Comparison of ENCODE assay signal across 1 cellular context in the genomic region with DNA sequence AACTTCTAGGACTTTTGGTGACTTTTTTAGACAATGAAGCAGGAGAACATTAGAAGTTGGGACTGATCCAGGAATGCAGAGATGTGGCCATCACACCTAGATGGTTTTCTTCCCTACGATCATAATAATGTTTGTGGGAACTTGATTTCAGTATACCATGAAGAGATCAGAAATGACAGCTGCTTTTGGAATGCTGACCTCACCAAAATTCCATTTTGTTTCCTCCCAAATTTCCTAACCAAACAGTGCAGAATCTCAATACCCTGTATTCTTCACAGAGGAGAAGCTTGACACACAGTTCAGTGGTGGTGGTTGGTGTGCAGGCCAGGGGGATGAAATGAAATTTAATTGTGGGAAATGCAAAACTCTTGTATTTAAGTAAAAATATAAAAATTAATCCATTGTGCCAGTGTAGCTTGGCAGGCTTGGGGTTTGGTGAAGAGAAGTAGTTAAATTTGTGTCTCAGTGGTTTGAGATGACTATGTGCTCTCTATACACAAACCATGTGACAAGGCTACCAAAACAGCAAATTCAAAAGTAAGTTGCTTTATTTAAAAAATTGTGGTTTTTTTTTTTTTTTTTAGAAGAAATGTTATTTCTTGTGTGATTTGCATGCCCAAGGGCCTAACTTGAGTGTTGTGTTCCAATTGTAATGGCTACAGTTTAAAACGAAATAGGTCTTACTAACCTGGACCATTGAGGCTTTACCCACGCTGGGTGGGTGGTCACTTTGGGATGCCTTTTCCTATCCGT.
TF ChIP-seq lines count a peak whose summit lies in the region.

No MANE protein-coding gene starts in this region.

TF ChIP-seq in GM12878, 131 proteins besides CTCF, POLR2A, EP300 and RAD21 (continued from another document):
- TF ChIP-seq, protein P1, sequence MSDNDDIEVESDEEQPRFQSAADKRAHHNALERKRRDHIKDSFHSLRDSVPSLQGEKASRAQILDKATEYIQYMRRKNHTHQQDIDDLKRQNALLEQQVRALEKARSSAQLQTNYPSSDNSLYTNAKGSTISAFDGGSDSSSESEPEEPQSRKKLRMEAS (IDR thresholded peaks at IDR 0.05; ENCODE audit: low read depth, low read length): no peak
- TF ChIP-seq HDAC6 (IDR thresholded peaks at IDR 0.05; ENCODE audit: unreplicated experiment) (no peak), POLR2AphosphoS2 (IDR thresholded peaks at IDR 0.05; ENCODE audit: low read depth, low read length) (no peak), ZNF24 (IDR thresholded peaks at IDR 0.05) (no peak), RB1 (IDR thresholded peaks at IDR 0.05; ENCODE audit: borderline replicate concordance) (no peak), NR2C1 (IDR thresholded peaks at IDR 0.05) (no peak), IKZF1 (conservative IDR thresholded peaks at IDR 0.05) (no peak), NFXL1 (IDR thresholded peaks at IDR 0.05; ENCODE audit: borderline replicate concordance) (no peak), ASH2L (IDR thresholded peaks at IDR 0.05; ENCODE audit: borderline replicate concordance, low read depth) (no peak)
- TF ChIP-seq, protein P2, sequence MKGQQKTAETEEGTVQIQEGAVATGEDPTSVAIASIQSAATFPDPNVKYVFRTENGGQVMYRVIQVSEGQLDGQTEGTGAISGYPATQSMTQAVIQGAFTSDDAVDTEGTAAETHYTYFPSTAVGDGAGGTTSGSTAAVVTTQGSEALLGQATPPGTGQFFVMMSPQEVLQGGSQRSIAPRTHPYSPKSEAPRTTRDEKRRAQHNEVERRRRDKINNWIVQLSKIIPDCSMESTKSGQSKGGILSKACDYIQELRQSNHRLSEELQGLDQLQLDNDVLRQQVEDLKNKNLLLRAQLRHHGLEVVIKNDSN (IDR thresholded peaks at IDR 0.05; ENCODE audit: borderline replicate concordance, extremely low read length, insufficient read depth, low read depth, low read length): no peak
- TF ChIP-seq, protein P3, sequence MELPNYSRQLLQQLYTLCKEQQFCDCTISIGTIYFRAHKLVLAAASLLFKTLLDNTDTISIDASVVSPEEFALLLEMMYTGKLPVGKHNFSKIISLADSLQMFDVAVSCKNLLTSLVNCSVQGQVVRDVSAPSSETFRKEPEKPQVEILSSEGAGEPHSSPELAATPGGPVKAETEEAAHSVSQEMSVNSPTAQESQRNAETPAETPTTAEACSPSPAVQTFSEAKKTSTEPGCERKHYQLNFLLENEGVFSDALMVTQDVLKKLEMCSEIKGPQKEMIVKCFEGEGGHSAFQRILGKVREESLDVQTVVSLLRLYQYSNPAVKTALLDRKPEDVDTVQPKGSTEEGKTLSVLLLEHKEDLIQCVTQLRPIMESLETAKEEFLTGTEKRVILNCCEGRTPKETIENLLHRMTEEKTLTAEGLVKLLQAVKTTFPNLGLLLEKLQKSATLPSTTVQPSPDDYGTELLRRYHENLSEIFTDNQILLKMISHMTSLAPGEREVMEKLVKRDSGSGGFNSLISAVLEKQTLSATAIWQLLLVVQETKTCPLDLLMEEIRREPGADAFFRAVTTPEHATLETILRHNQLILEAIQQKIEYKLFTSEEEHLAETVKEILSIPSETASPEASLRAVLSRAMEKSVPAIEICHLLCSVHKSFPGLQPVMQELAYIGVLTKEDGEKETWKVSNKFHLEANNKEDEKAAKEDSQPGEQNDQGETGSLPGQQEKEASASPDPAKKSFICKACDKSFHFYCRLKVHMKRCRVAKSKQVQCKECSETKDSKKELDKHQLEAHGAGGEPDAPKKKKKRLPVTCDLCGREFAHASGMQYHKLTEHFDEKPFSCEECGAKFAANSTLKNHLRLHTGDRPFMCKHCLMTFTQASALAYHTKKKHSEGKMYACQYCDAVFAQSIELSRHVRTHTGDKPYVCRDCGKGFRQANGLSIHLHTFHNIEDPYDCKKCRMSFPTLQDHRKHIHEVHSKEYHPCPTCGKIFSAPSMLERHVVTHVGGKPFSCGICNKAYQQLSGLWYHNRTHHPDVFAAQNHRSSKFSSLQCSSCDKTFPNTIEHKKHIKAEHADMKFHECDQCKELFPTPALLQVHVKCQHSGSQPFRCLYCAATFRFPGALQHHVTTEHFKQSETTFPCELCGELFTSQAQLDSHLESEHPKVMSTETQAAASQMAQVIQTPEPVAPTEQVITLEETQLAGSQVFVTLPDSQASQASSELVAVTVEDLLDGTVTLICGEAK (IDR thresholded peaks at IDR 0.05; ENCODE audit: borderline replicate concordance): peak; percentile 80; the same call in 1 of the 2 replicates
